In genomic region chr6:128280960-128281359, GRCh38 we compare ENCODE assay signal across 1 cellular context.
TF ChIP-seq lines count a peak whose summit lies in the region.

No MANE protein-coding gene starts in this region.

TF ChIP-seq in GM23338, 12 proteins besides CTCF, POLR2A, EP300 and RAD21 (continued from another document):
- TF ChIP-seq ZNF462 (CRISPR knock-in tag; IDR thresholded peaks at IDR 0.05) (no peak), NANOG (IDR thresholded peaks at IDR 0.05; ENCODE audit: borderline replicate concordance) (no peak), STAT1 (IDR thresholded peaks at IDR 0.05; ENCODE audit: unreplicated experiment) (no peak)
